Comparison of ENCODE assay signal across 9 cellular contexts in genomic region chrX:74423289-74423985, GRCh38. TPM values are rescaled to one million over a fixed set of nuclear protein-coding genes. Genes with fewer than 3 reads are reported as not detected.
A peak's percentile ranks its signal among the peaks of the same experiment; 100 is the strongest.
DNase-seq lines count a peak whose midpoint lies in the region; ATAC-seq, FAIRE-seq and TF ChIP-seq lines count a peak whose summit lies in the region.
"Had no signal": no experiment of that assay in that cellular context is flagged by ENCODE, and none has a peak within 500 bp of the region (broad histone marks: within the 10 kb centered on the region; RNA-seq: fewer than 3 reads in every experiment).

No MANE protein-coding gene starts in this region.

- no peak for FAIRE-seq in HepG2 (lab: Jason Lieb, UNC)

- POLR2A ChIA-PET in HEK293 (lab: Yijun Ruan, JAX) (no interaction called here), HepG2 (lab: Yijun Ruan, JAX) (no interaction called here)

- peaks cover 7% of the 10 kb centered on the region for H3K4me1 ChIP-seq in HEK293 (ENCODE audit: control insufficient read depth, insufficient read depth, low read length)
- H3K4me1 ChIP-seq in HepG2 (ENCODE audit: insufficient read depth, low read length) = peaks cover 11% of the 10 kb centered on the region; the same call in 1 of the 2 replicates
- peaks cover 8% of the 10 kb centered on the region for H3K4me1 ChIP-seq in skeletal muscle satellite cell (ENCODE audit: control insufficient read depth, insufficient read depth, low read length)
- H3K4me1 ChIP-seq in BE2C = no peaks in the 10 kb centered on the region
- peaks cover 6% of the 10 kb centered on the region for H3K4me1 ChIP-seq in mucosa of descending colon (ENCODE audit: low read depth)

- peaks cover 0 to 11% of the 10 kb centered on the region in 2 experiments; a peak in 1 of 5 replicates for H3K27me3 ChIP-seq in HepG2 (ENCODE audit: control insufficient read depth in 1 of 2, insufficient read depth in 2 of 2, low read length in 2 of 2)
- H3K27me3 ChIP-seq in skeletal muscle satellite cell (ENCODE audit: control insufficient read depth, insufficient read depth, low read length) = no peaks in the 10 kb centered on the region
- peaks cover 35% of the 10 kb centered on the region for H3K27me3 ChIP-seq in BE2C

- WGBS in HepG2 (ENCODE audit: low lambda C conversion rate) = no CpG with 5 or more reads among the region's 6 CpGs

- no peak for TF ChIP-seq RAD21 in HepG2 (CRISPR knock-in tag; IDR thresholded peaks at IDR 0.05)

- TF ChIP-seq POLR2A in HepG2 (IDR thresholded peaks at IDR 0.05; ENCODE audit: insufficient read depth in 1 of 2, low read depth in 2 of 2, low read length in 2 of 2) = no peak

- peak overlapping the region; percentile 78; the same call in 1 of the 2 replicates for H3K4me2 ChIP-seq in HepG2 (ENCODE audit: low read depth, low read length)
- H3K4me2 ChIP-seq in skeletal muscle satellite cell (ENCODE audit: low read length) = peak overlapping the region; percentile 97

- H3K9me3 ChIP-seq in HEK293 (ENCODE audit: control insufficient read depth, insufficient read depth, low read depth, low read length) (no peaks in the 10 kb centered on the region), HepG2 (ENCODE audit: low read length) (no peaks in the 10 kb centered on the region), skeletal muscle satellite cell (replicated peaks; ENCODE audit: low read length) (no peaks in the 10 kb centered on the region), BE2C (no peaks in the 10 kb centered on the region), mucosa of descending colon (no peaks in the 10 kb centered on the region)

- ATAC-seq in HepG2 (no peak), mucosa of descending colon (no peak)

- no peaks in the 10 kb centered on the region for H4K20me1 ChIP-seq in HepG2 (ENCODE audit: insufficient read depth, low read length)

- H3K36me3 ChIP-seq in HEK293 (ENCODE audit: control insufficient read depth in 2 of 2, insufficient read depth in 1 of 2, low read length in 2 of 2) (no peaks in the 10 kb centered on the region), HepG2 (replicated peaks in 1 of 2; ENCODE audit: control insufficient read depth in 1 of 2, insufficient read depth in 2 of 2, low read length in 2 of 2) (no peaks in the 10 kb centered on the region), skeletal muscle satellite cell (ENCODE audit: insufficient read depth, low read length) (no peaks in the 10 kb centered on the region), BE2C (no peaks in the 10 kb centered on the region), mucosa of descending colon (ENCODE audit: low read depth) (no peaks in the 10 kb centered on the region)

- CTCF ChIA-PET in HEK293 (lab: Yijun Ruan, JAX) (interaction anchor here (0.6 to 1.5 kb wide), 5 partner anchors 41 to 681 kb away, joined by 3 to 6 read pairs (median 5); no protein-coding TSS in a partner anchor), HepG2 (lab: Yijun Ruan, JAX; ENCODE audit: low intra/inter-chr PET ratio, low total read pairs) (no interaction called here)

- TF ChIP-seq CTCF in HEK293 (tag by site-specific recombination; IDR thresholded peaks at IDR 0.05) (no peak), astrocyte of the spinal cord (IDR thresholded peaks at IDR 0.05; ENCODE audit: low read depth, low read length) (no peak), HepG2 (CRISPR knock-in tag; IDR thresholded peaks at IDR 0.05) (no peak), BE2C (IDR thresholded peaks at IDR 0.05; ENCODE audit: low read depth, low read length) (no peak), mucosa of descending colon (IDR thresholded peaks at IDR 0.05) (no peak)

- H3K4me3 ChIP-seq in HEK293 (ENCODE audit: low read depth, low read length) = no peak overlapping the region
- H3K4me3 ChIP-seq in astrocyte of the spinal cord (ENCODE audit: low read depth, low read length) = peak overlapping the region; percentile 50
- H3K4me3 ChIP-seq in HepG2 (replicated peaks in 1 of 3; ENCODE audit: insufficient read depth in 1 of 3, low read depth in 2 of 3, low read length in 3 of 3) = no peak overlapping the region
- peak overlapping the region; percentile 76 for H3K4me3 ChIP-seq in skeletal muscle satellite cell (ENCODE audit: low read length)
- H3K4me3 ChIP-seq in BE2C (ENCODE audit: low read depth, low read length) = no peak overlapping the region
- H3K4me3 ChIP-seq in mucosa of descending colon = no peak overlapping the region

- intact Hi-C loops in HepG2 (cut with micrococcal nuclease; ENCODE audit: unreplicated experiment) (no loop called here), mucosa of descending colon (cut with DNase I, micrococcal nuclease) (no loop called here)

- H3K79me2 ChIP-seq in HepG2 (ENCODE audit: insufficient read depth, low read length) = no peaks in the 10 kb centered on the region

- no peak overlapping the region for H2AFZ ChIP-seq in HepG2 (ENCODE audit: low read length)

- DNase-seq in astrocyte of the spinal cord (ENCODE audit: low read depth, low spot score) (no peak), HepG2 (ENCODE audit: low spot score) (no peak), BE2C (no peak), mucosa of descending colon (no peak), mucosa of gallbladder (ENCODE audit: low spot score) (no peak)
- no peak for DNase-seq in activated CD4-positive, alpha-beta T cell treated with anti-CD3 and anti-CD28 coated beads for 4 hours
- DNase-seq: NCI-H2081 had no signal

- no peak for TF ChIP-seq EP300 in HepG2 (IDR thresholded peaks at IDR 0.05; ENCODE audit: low read depth in 2 of 2, low read length in 2 of 2)
- no peak for TF ChIP-seq EP300 in HepG2 (CRISPR knock-in tag; IDR thresholded peaks at IDR 0.05; ENCODE audit: borderline replicate concordance)

- BruUV-seq in HepG2 (replicated peaks; lab: Mats Ljungman, UMichigan) = no TSS peak

- H3K27ac ChIP-seq in HEK293 (ENCODE audit: extremely low read depth, low read depth, low read length) = no peak overlapping the region
- no peak overlapping the region for H3K27ac ChIP-seq in HepG2 (ENCODE audit: extremely low read length, insufficient read depth, low read length)

- in situ Hi-C loops in astrocyte of the spinal cord (cut with HindIII; ENCODE audit: low sequenced_read_pairs) (no loop called here), HepG2 (cut with HindIII; ENCODE audit: extremely low pct_ligation_motif_present, low pct_unique_long_range_greater_than_20kb) (no loop called here)

- H3K9ac ChIP-seq in HepG2 (ENCODE audit: insufficient read depth, low read depth, low read length) (no peak overlapping the region), skeletal muscle satellite cell (ENCODE audit: low read depth, low read length) (peak overlapping the region; percentile 81)

TF ChIP-seq in HEK293, 187 proteins besides CTCF, POLR2A, EP300 and RAD21 (continues in another document):
- TF ChIP-seq, protein P1, sequence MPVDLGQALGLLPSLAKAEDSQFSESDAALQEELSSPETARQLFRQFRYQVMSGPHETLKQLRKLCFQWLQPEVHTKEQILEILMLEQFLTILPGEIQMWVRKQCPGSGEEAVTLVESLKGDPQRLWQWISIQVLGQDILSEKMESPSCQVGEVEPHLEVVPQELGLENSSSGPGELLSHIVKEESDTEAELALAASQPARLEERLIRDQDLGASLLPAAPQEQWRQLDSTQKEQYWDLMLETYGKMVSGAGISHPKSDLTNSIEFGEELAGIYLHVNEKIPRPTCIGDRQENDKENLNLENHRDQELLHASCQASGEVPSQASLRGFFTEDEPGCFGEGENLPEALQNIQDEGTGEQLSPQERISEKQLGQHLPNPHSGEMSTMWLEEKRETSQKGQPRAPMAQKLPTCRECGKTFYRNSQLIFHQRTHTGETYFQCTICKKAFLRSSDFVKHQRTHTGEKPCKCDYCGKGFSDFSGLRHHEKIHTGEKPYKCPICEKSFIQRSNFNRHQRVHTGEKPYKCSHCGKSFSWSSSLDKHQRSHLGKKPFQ (tag by site-specific recombination; IDR thresholded peaks at IDR 0.05) = no peak

TF ChIP-seq in HepG2, 621 proteins besides CTCF, POLR2A, EP300 and RAD21:
- no peak for TF ChIP-seq ZNF678 (CRISPR knock-in tag; IDR thresholded peaks at IDR 0.05)
- TF ChIP-seq MXI1 (IDR thresholded peaks at IDR 0.05; ENCODE audit: borderline replicate concordance, low read depth, low read length) = no peak
- no peak for TF ChIP-seq KDM6A (CRISPR knock-in tag; IDR thresholded peaks at IDR 0.05; ENCODE audit: low read depth)
- TF ChIP-seq NR2F6 (IDR thresholded peaks at IDR 0.05) = no peak
- no peak for TF ChIP-seq NR2F6 (CRISPR knock-in tag; IDR thresholded peaks at IDR 0.05)
- no peak for TF ChIP-seq FOSL2 (CRISPR knock-in tag; IDR thresholded peaks at IDR 0.05)
- TF ChIP-seq KDM5A (IDR thresholded peaks at IDR 0.05; ENCODE audit: borderline replicate concordance, low read length) = no peak

RNA-seq across cellular contexts. Expression of gene SLC16A2, which starts 2.1 kb away (rescaled TPM):
- 0.07 TPM in 1 of 2 replicates, not detected in the other for total RNA-seq in HepG2 (2016; rRNA removed; fragmentation: Illumina TruSeq; extraction: Trizol)
- total RNA-seq in HepG2 (2016; cell fraction: cytosol; rRNA removed; fragmentation: Illumina TruSeq; extraction: Trizol; ENCODE audit: low read depth) = not detected in 2 replicates
- not detected in 2 replicates for total RNA-seq in HepG2 (2016; cell fraction: insoluble cytoplasmic fraction; rRNA removed; fragmentation: Illumina TruSeq; extraction: Trizol)
- not detected in 2 replicates for total RNA-seq in HepG2 (2016; cell fraction: membrane; rRNA removed; fragmentation: Illumina TruSeq; extraction: Trizol)
- total RNA-seq in HepG2 (2016; cell fraction: nucleus; rRNA removed; fragmentation: Illumina TruSeq; extraction: Trizol) = 0.12 TPM in 1 of 2 replicates, not detected in the other
- 0.05 and 0.08 TPM in 2 replicates for polyA plus RNA-seq in HepG2 (2011; rRNA removed)
- 0.01 and 0.05 TPM in 2 replicates for polyA plus RNA-seq in HepG2 (2011; cell fraction: cytosol; rRNA removed)
- 0.08 and 0.09 TPM in 2 replicates for polyA plus RNA-seq in HepG2 (2011; cell fraction: nucleus; rRNA removed)
- not detected in 2 replicates for polyA plus RNA-seq in HepG2 (2012)
- polyA plus RNA-seq in HepG2 (2016; cell fraction: cytosol; fragmentation: Illumina TruSeq; extraction: Trizol; ENCODE audit: low read depth) = not detected in 2 replicates
- polyA plus RNA-seq in HepG2 (2016; cell fraction: insoluble cytoplasmic fraction; fragmentation: Illumina TruSeq; extraction: Trizol; ENCODE audit: low read depth) = not detected in 2 replicates
- polyA plus RNA-seq in HepG2 (2016; cell fraction: membrane; fragmentation: Illumina TruSeq; extraction: Trizol; ENCODE audit: low read depth) = not detected in 2 replicates
- 0.15 TPM in 1 of 2 replicates, not detected in the other for polyA plus RNA-seq in HepG2 (2016; cell fraction: nucleus; fragmentation: Illumina TruSeq; extraction: Trizol; ENCODE audit: insufficient read depth, low read depth)
- 0.14 and 0.24 TPM in 2 replicates for polyA minus RNA-seq in HepG2 (2011; rRNA and poly(A)+ RNA removed; ENCODE audit: low replicate concordance)
- polyA minus RNA-seq in HepG2 (2011; cell fraction: cytosol; rRNA and poly(A)+ RNA removed) = not detected in 2 replicates
- not detected in 2 replicates for polyA minus RNA-seq in HepG2 (2011; cell fraction: nucleus; rRNA and poly(A)+ RNA removed)
- total RNA-seq in skeletal muscle satellite cell (2012; rRNA removed) = 9.9 and 26.2 TPM in 2 replicates
- 2.8 TPM for polyA plus RNA-seq in BE2C (2012; ENCODE audit: insufficient read depth, insufficient read length, low read depth)
- 1 to 10 TPM; 1.3 to 7.9 (median 2.3) TPM for total RNA-seq in mucosa of descending colon
- 23.2 TPM for total RNA-seq in mucosa of gallbladder

Comparison
In these comparisons a context has a peak if more than half of its experiments do, and no peak if none do; other contexts are left out.
1. H3K4me3 ChIP-seq: peak in astrocyte of the spinal cord (single experiment) and skeletal muscle satellite cell (single experiment); none in HEK293 (single experiment), HepG2 (0 of 3), BE2C (single experiment) and mucosa of descending colon (single experiment).